10 cellular contexts compared by ENCODE assay signal in the genomic region with DNA sequence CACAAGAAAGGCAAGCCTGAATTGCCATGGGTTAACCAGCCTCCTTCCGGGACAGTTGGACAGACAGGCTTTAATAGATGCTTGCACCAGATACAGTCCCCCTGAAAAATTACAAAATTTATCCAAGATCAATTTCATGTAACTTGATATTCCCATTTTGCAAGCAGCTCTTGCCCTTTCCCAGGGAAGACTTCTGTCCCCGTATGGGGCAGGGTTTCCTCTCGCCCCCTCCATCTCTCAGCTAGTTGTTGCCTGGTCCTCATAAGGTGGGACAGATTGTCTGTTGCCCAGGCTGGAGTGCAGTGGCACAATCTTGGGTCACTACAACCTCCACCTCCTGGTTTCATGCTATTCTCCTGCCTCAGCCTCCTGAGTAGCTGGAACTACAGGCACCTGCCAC.
DNase-seq lines count a peak whose midpoint lies in the region; ATAC-seq and TF ChIP-seq lines count a peak whose summit lies in the region.
"Had no signal": no experiment of that assay in that cellular context is flagged by ENCODE, and none has a peak within 500 bp of the region (broad histone marks: within the 10 kb centered on the region; RNA-seq: fewer than 3 reads in every experiment).

No MANE protein-coding gene starts in this region.

- DNase-seq in right cardiac atrium (no peak), Right ventricle myocardium inferior (ENCODE audit: missing footprints) (no peak), hepatocyte (ENCODE audit: low spot score) (no peak), GM20000 (ENCODE audit: low spot score) (no peak)
- DNase-seq: NCI-H1436 had no signal

- no peaks in the 10 kb centered on the region for H4K20me1 ChIP-seq in hepatocyte (ENCODE audit: insufficient read depth, poor library complexity, severe bottlenecking)

- H3K4me3 ChIP-seq in right cardiac atrium (ENCODE audit: low read length): no peak overlapping the region
- no peak overlapping the region for H3K4me3 ChIP-seq in hepatocyte
- H3K4me3 ChIP-seq: lung had no signal

- ATAC-seq in right cardiac atrium: peak in 1 of 2 donors; percentile 3
- no peak for ATAC-seq in Right ventricle myocardium inferior
- ATAC-seq in SK-N-SH treated with all-trans-retinoic acid at 6 μM for 48 hours: peak; percentile 33
- ATAC-seq in HG02763 (IDR thresholded peaks at IDR 0.05; ENCODE audit: unreplicated experiment): no peak
- no peak for ATAC-seq in GM19023 (IDR thresholded peaks at IDR 0.05; ENCODE audit: unreplicated experiment)
- no peak for ATAC-seq in HG02884 (IDR thresholded peaks at IDR 0.05; ENCODE audit: unreplicated experiment)

- H2AFZ ChIP-seq in hepatocyte: no peak overlapping the region

- H3K9me2 ChIP-seq in hepatocyte (replicated peaks; ENCODE audit: insufficient read depth): no peaks in the 10 kb centered on the region

- TF ChIP-seq CTCF in hepatocyte (IDR thresholded peaks at IDR 0.05; ENCODE audit: poor library complexity) (no peak), GM20000 (IDR thresholded peaks at IDR 0.05; ENCODE audit: extremely low read depth, missing control alignments) (no peak)

- H3K9me3 ChIP-seq in right cardiac atrium (ENCODE audit: control insufficient read depth, low read length) (no peaks in the 10 kb centered on the region), hepatocyte (ENCODE audit: low read depth) (no peaks in the 10 kb centered on the region)

- H3K4me2 ChIP-seq in hepatocyte: no peak overlapping the region

- H3K4me1 ChIP-seq in right cardiac atrium (ENCODE audit: control insufficient read depth, insufficient read depth, low read length): no peaks in the 10 kb centered on the region
- peaks cover 2% of the 10 kb centered on the region for H3K4me1 ChIP-seq in hepatocyte (ENCODE audit: insufficient read depth)

- intact Hi-C loops in right cardiac atrium (cut with DNase I): no loop called here
- intact Hi-C loops in Right ventricle myocardium inferior (cut with DNase I): no loop called here

- H3K27ac ChIP-seq in right cardiac atrium (ENCODE audit: low read length): peak overlapping the region; percentile 69
- H3K27ac ChIP-seq in hepatocyte: peak overlapping the region; percentile 55

- WGBS in right cardiac atrium: 76% methylated on average over 3 of the region's 3 CpGs
- WGBS in hepatocyte (ENCODE audit: low lambda C conversion rate, missing lambda C conversion rate): 84% methylated on average over 3 of the region's 3 CpGs

- no peaks in the 10 kb centered on the region for H3K79me2 ChIP-seq in hepatocyte

- H3K27me3 ChIP-seq in right cardiac atrium (ENCODE audit: control insufficient read depth, insufficient read depth) (no peaks in the 10 kb centered on the region), hepatocyte (no peaks in the 10 kb centered on the region)

- no peaks in the 10 kb centered on the region for H3K36me3 ChIP-seq in hepatocyte (replicated peaks; ENCODE audit: insufficient read depth, low read depth)

TF ChIP-seq in SK-N-SH treated with all-trans-retinoic acid at 6 μM for 48 hours, 23 proteins besides CTCF, POLR2A, EP300 and RAD21:
- TF ChIP-seq PPARA (CRISPR knock-in tag; IDR thresholded peaks at IDR 0.05; ENCODE audit: borderline replicate concordance): no peak
- no peak for TF ChIP-seq SNAI2 (CRISPR knock-in tag; IDR thresholded peaks at IDR 0.05)
- no peak for TF ChIP-seq ZNF8 (CRISPR knock-in tag; IDR thresholded peaks at IDR 0.05)
- no peak for TF ChIP-seq ZNF70 (CRISPR knock-in tag; IDR thresholded peaks at IDR 0.05)
- TF ChIP-seq ESRRG (CRISPR knock-in tag; IDR thresholded peaks at IDR 0.05): no peak
- no peak for TF ChIP-seq OSR1 (CRISPR knock-in tag; IDR thresholded peaks at IDR 0.05)
- TF ChIP-seq TCF4 (CRISPR knock-in tag; IDR thresholded peaks at IDR 0.05; ENCODE audit: borderline replicate concordance): no peak
- TF ChIP-seq, protein P1, sequence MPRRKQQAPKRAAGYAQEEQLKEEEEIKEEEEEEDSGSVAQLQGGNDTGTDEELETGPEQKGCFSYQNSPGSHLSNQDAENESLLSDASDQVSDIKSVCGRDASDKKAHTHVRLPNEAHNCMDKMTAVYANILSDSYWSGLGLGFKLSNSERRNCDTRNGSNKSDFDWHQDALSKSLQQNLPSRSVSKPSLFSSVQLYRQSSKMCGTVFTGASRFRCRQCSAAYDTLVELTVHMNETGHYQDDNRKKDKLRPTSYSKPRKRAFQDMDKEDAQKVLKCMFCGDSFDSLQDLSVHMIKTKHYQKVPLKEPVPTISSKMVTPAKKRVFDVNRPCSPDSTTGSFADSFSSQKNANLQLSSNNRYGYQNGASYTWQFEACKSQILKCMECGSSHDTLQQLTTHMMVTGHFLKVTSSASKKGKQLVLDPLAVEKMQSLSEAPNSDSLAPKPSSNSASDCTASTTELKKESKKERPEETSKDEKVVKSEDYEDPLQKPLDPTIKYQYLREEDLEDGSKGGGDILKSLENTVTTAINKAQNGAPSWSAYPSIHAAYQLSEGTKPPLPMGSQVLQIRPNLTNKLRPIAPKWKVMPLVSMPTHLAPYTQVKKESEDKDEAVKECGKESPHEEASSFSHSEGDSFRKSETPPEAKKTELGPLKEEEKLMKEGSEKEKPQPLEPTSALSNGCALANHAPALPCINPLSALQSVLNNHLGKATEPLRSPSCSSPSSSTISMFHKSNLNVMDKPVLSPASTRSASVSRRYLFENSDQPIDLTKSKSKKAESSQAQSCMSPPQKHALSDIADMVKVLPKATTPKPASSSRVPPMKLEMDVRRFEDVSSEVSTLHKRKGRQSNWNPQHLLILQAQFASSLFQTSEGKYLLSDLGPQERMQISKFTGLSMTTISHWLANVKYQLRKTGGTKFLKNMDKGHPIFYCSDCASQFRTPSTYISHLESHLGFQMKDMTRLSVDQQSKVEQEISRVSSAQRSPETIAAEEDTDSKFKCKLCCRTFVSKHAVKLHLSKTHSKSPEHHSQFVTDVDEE (CRISPR knock-in tag; IDR thresholded peaks at IDR 0.05): no peak
- TF ChIP-seq, protein P2, sequence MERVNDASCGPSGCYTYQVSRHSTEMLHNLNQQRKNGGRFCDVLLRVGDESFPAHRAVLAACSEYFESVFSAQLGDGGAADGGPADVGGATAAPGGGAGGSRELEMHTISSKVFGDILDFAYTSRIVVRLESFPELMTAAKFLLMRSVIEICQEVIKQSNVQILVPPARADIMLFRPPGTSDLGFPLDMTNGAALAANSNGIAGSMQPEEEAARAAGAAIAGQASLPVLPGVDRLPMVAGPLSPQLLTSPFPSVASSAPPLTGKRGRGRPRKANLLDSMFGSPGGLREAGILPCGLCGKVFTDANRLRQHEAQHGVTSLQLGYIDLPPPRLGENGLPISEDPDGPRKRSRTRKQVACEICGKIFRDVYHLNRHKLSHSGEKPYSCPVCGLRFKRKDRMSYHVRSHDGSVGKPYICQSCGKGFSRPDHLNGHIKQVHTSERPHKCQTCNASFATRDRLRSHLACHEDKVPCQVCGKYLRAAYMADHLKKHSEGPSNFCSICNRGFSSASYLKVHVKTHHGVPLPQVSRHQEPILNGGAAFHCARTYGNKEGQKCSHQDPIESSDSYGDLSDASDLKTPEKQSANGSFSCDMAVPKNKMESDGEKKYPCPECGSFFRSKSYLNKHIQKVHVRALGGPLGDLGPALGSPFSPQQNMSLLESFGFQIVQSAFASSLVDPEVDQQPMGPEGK (CRISPR knock-in tag; IDR thresholded peaks at IDR 0.05; ENCODE audit: borderline replicate concordance): no peak
- no peak for TF ChIP-seq BACH2 (CRISPR knock-in tag; IDR thresholded peaks at IDR 0.05; ENCODE audit: borderline replicate concordance)
- no peak for TF ChIP-seq ZFP30 (CRISPR knock-in tag; IDR thresholded peaks at IDR 0.05)
- no peak for TF ChIP-seq GLIS3 (CRISPR knock-in tag; IDR thresholded peaks at IDR 0.05)
- TF ChIP-seq ISL1 (CRISPR knock-in tag; IDR thresholded peaks at IDR 0.05): no peak
